In the genomic region with DNA sequence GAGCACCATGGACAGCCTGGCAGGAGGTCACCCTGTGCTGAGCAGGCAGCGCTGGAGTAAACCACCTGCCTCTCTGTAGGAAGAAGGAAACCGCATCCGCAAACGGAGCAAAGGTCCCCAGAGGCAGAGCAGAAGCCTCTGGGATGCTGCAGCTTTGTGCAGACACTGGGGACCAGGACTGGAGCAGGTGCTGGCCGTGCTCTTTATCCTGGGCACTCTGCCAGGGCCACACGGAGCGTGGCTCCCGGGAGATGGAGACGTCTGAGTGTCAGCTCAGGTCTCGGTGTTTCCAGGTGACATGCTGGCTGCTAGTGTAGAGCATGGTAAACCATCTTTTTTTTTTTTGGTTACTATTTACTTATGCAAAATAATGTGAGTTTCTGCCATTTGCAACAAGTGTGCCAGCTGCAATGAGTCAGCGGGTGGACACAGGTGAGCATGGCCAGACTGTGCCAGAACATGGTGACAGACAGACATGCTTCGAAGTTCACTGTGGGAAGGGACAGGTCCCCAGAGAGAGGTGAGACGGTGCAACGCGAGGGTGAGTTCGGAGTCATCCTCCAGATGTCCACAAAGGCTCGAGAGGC, we compare ENCODE assay signal across 7 cellular contexts. TPM values are rescaled to one million over a fixed set of nuclear protein-coding genes. Genes with fewer than 3 reads are reported as not detected.
DNase-seq lines count a peak whose midpoint lies in the region; ATAC-seq, FAIRE-seq and TF ChIP-seq lines count a peak whose summit lies in the region.
"Not testable (repeated sequence)": the region's sequence is repeated elsewhere in the genome, so short reads cannot be mapped to it uniquely, and the experiment has no call there.

No MANE protein-coding gene starts in this region.

- peak; percentile 70 for FAIRE-seq in GM12892 (lab: Jason Lieb, UNC)
- peak; percentile 70 for FAIRE-seq in GM12878 (lab: Jason Lieb, UNC)
- FAIRE-seq in islet of Langerhans (lab: Jason Lieb, UNC), result peak; percentile 94

- not testable (repeated sequence) for DNase-seq in GM12892 (ENCODE audit: insufficient read length); GM12878 (ENCODE audit: low read depth, low spot score); stimulated activated naive B cell treated with anti-CD40 and anti-IgM and Interleukin-4, amounts not matched to agents 10 μg/mL and 1 μg/mL and 100 μg/mL, for 72 hours
- DNase-seq in right lobe of liver, result peak in 1 of 3 donors; percentile 30

- CTCF ChIA-PET in GM12878 (lab: Yijun Ruan, JAX), result not testable (repeated sequence)

- BruUV-seq in GM12878 (replicated peaks; lab: Mats Ljungman, UMichigan), result not testable (repeated sequence)

- H3K4me2 ChIP-seq in GM12878 (ENCODE audit: control insufficient read depth, insufficient read depth), result not testable (repeated sequence)

- RAD21 ChIA-PET in GM12878 (lab: Charles Lee; ENCODE audit: unreplicated experiment), result not testable (repeated sequence)

- not testable (repeated sequence) for TF ChIP-seq CTCF in GM12878 (IDR thresholded peaks at IDR 0.05 in 2 of 3, conservative IDR thresholded peaks at IDR 0.05 in 1 of 3; ENCODE audit: control insufficient read depth in 2 of 3, extremely low read depth in 1 of 3, insufficient read depth in 1 of 3, low read depth in 3 of 3, low read length in 3 of 3); right lobe of liver (IDR thresholded peaks at IDR 0.05)

- intact Hi-C loops in GM12878 (cut with micrococcal nuclease; ENCODE audit: unreplicated experiment); right lobe of liver (cut with DNase I): not testable (repeated sequence)

- H3K36me3 Mint-ChIP-seq in stimulated activated naive B cell treated with anti-CD40 and anti-IgM and Interleukin-4, amounts not matched to agents 10 μg/mL and 1 μg/mL and 100 μg/mL, for 72 hours, result not testable (repeated sequence)

- not testable (repeated sequence) for H2AFZ ChIP-seq in GM12878 (ENCODE audit: control insufficient read depth, low read depth, low read length)

- ATAC-seq in GM19397 (IDR thresholded peaks at IDR 0.05; ENCODE audit: unreplicated experiment) (peak; percentile 36), GM21447 (IDR thresholded peaks at IDR 0.05; ENCODE audit: unreplicated experiment) (peak; percentile 43), right lobe of liver (peak; percentile 33 to 40 (median 39))
- not testable (repeated sequence) for ATAC-seq in GM12878
- ATAC-seq in stimulated activated naive B cell treated with anti-CD40 and anti-IgM and Interleukin-4, amounts not matched to agents 10 μg/mL and 1 μg/mL and 100 μg/mL, for 72 hours (replicated peaks), result peak; percentile 15 to 17

- H3K9me3 Mint-ChIP-seq in stimulated activated naive B cell treated with anti-CD40 and anti-IgM and Interleukin-4, amounts not matched to agents 10 μg/mL and 1 μg/mL and 100 μg/mL, for 72 hours, result not testable (repeated sequence)

- in situ Hi-C loops in GM12878 (cut with MboI), result not testable (repeated sequence)

- H3K4me3 Mint-ChIP-seq in stimulated activated naive B cell treated with anti-CD40 and anti-IgM and Interleukin-4, amounts not matched to agents 10 μg/mL and 1 μg/mL and 100 μg/mL, for 72 hours, result not testable (repeated sequence)

- not testable (repeated sequence) for H3K4me1 ChIP-seq in GM12878 (ENCODE audit: control insufficient read depth, insufficient read depth, low read length); right lobe of liver

- no CpG with 5 or more reads among the region's 17 CpGs for WGBS in GM12878 (ENCODE audit: insufficient coverage, insufficient replicate concordance, low lambda C conversion rate, missing lambda C conversion rate)
- no CpG with 5 or more reads among the region's 17 CpGs for WGBS in right lobe of liver (ENCODE audit: insufficient coverage, low coverage, low lambda C conversion rate, missing lambda C conversion rate)

- H3K9ac ChIP-seq in GM12878 (ENCODE audit: control insufficient read depth, insufficient read depth, low read length), result not testable (repeated sequence)

- H3K27me3 ChIP-seq in GM12878 (replicated peaks in 1 of 2; ENCODE audit: control insufficient read depth in 2 of 2, insufficient read depth in 2 of 2, low read length in 1 of 2); right lobe of liver: not testable (repeated sequence)

- POLR2A ChIA-PET in GM12878 (lab: Charles Lee), result not testable (repeated sequence)

- TF ChIP-seq EP300 in GM12878 (IDR thresholded peaks at IDR 0.05; ENCODE audit: borderline replicate concordance in 1 of 2, control insufficient read depth in 1 of 2, low read depth in 2 of 2, low read length in 2 of 2), result not testable (repeated sequence)

- not testable (repeated sequence) for H3K4me1 Mint-ChIP-seq in stimulated activated naive B cell treated with anti-CD40 and anti-IgM and Interleukin-4, amounts not matched to agents 10 μg/mL and 1 μg/mL and 100 μg/mL, for 72 hours

- H3K79me2 ChIP-seq in GM12878 (ENCODE audit: control insufficient read depth, insufficient read depth, low read length), result not testable (repeated sequence)

- H3K4me3 ChIP-seq in GM12878, right lobe of liver: not testable (repeated sequence)

- SMC1A ChIA-PET in GM12878 (lab: Charles Lee; ENCODE audit: uncharacterized antibody, unreplicated experiment), result not testable (repeated sequence)

- not testable (repeated sequence) for H3K36me3 ChIP-seq in GM12878 (ENCODE audit: control insufficient read depth in 2 of 2, insufficient read depth in 2 of 2, low read length in 1 of 2); right lobe of liver

- not testable (repeated sequence) for TF ChIP-seq POLR2A in GM12892 (IDR thresholded peaks at IDR 0.05; ENCODE audit: low read depth, low read length); GM12878 (IDR thresholded peaks at IDR 0.05; ENCODE audit: low read depth, low read length); right lobe of liver (IDR thresholded peaks at IDR 0.05)

- not testable (repeated sequence) for TF ChIP-seq RAD21 in GM12878 (IDR thresholded peaks at IDR 0.05; ENCODE audit: insufficient read depth, low read depth, low read length)

- not testable (repeated sequence) for H3K27ac ChIP-seq in GM12878 (ENCODE audit: control insufficient read depth, insufficient read depth)
- H3K27ac ChIP-seq in right lobe of liver, result peak overlapping the region in 1 of 3 donors; percentile 51

- not testable (repeated sequence) for H3K27ac Mint-ChIP-seq in stimulated activated naive B cell treated with anti-CD40 and anti-IgM and Interleukin-4, amounts not matched to agents 10 μg/mL and 1 μg/mL and 100 μg/mL, for 72 hours

- not testable (repeated sequence) for H3K27me3 Mint-ChIP-seq in stimulated activated naive B cell treated with anti-CD40 and anti-IgM and Interleukin-4, amounts not matched to agents 10 μg/mL and 1 μg/mL and 100 μg/mL, for 72 hours

- not testable (repeated sequence) for H4K20me1 ChIP-seq in GM12878 (ENCODE audit: control insufficient read depth, insufficient read depth)

- H3K9me3 ChIP-seq in GM12878 (replicated peaks; ENCODE audit: control insufficient read depth, insufficient read depth, low read length); right lobe of liver: not testable (repeated sequence)

RNA-seq across cellular contexts. Expression of gene SIK1, which starts 4.0 kb away (rescaled TPM):
- 5.8 TPM for polyA plus RNA-seq in GM12892 (2012; ENCODE audit: missing spikeins)
- total RNA-seq in GM12878 (2013; cell fraction: nucleolus; rRNA removed), result 10.5 and 12.9 TPM in 2 replicates
- total RNA-seq in GM12878 (2014; rRNA removed), result 0.16 and 0.40 TPM in 2 replicates
- 0.83 and 1.5 TPM in 2 replicates for total RNA-seq in GM12878 (2014; rRNA removed; fragmentation: Illumina TruSeq; extraction: Trizol)
- 7.0 and 7.3 TPM in 2 replicates for total RNA-seq in GM12878 (2021)
- polyA plus RNA-seq in GM12878 (2011; ENCODE audit: low read depth), result 0.75 TPM
- polyA plus RNA-seq in GM12878 (2011; rRNA removed), result 3.1 and 3.6 TPM in 2 replicates
- polyA plus RNA-seq in GM12878 (2011; cell fraction: cytosol; rRNA removed), result 0.33 and 1.8 TPM in 2 replicates
- 1.8 and 2.6 TPM in 2 replicates for polyA plus RNA-seq in GM12878 (2011; cell fraction: nucleus; rRNA removed)
- 0.56 and 1.9 TPM in 2 replicates for polyA plus RNA-seq in GM12878 (2012)
- polyA plus RNA-seq in GM12878 (2014; fragmentation: Illumina TruSeq; extraction: Trizol), result 5.5 and 8.3 TPM in 2 replicates
- under 1 TPM; 0.03 to 0.05 TPM for polyA plus RNA-seq in GM12878 (2014; fragmentation: Nextera tagmentation; extraction: Ambion mirVana)
- 0.96 and 2.8 TPM in 2 replicates for polyA plus RNA-seq in GM12878 (2014; rRNA removed)
- polyA plus RNA-seq in GM12878 (2016; fragmentation: Nextera tagmentation; extraction: Ambion mirVana), result not detected
- polyA minus RNA-seq in GM12878 (2011; rRNA and poly(A)+ RNA removed), result 1.5 and 2.9 TPM in 2 replicates
- polyA minus RNA-seq in GM12878 (2011; cell fraction: cytosol; rRNA and poly(A)+ RNA removed), result 5.5 and 7.7 TPM in 2 replicates
- polyA minus RNA-seq in GM12878 (2011; cell fraction: nucleus; rRNA and poly(A)+ RNA removed), result 1.8 and 6.9 TPM in 2 replicates
- total RNA-seq in right lobe of liver, result 10 to 100 TPM in 3 of 6 experiments, 1 to 10 TPM in 3; 4.2 to 44.4 (median 23.9) TPM
